Comparison of ENCODE assay signal across 20 cellular contexts in genomic region chr7:2181077-2181854, GRCh38. TPM values are rescaled to one million over a fixed set of nuclear protein-coding genes. Genes with fewer than 3 reads are reported as not detected.
DNase-seq lines count a peak whose midpoint lies in the region; ATAC-seq and TF ChIP-seq lines count a peak whose summit lies in the region.
"Had no signal": no experiment of that assay in that cellular context is flagged by ENCODE, and none has a peak within 500 bp of the region (broad histone marks: within the 10 kb centered on the region; RNA-seq: fewer than 3 reads in every experiment).

No MANE protein-coding gene starts in this region.

- H3K4me3 ChIP-seq in GM12865 (ENCODE audit: low read depth, low read length): no peak overlapping the region
- H3K4me3 ChIP-seq: SJCRH30 had no signal

- peaks cover 7% of the 10 kb centered on the region for H3K36me3 Mint-ChIP-seq in T-helper 17 cell (ENCODE audit: low read depth)
- peaks cover 9% of the 10 kb centered on the region for H3K36me3 Mint-ChIP-seq in activated naive CD4-positive, alpha-beta T cell treated with anti-CD3 and anti-CD28 coated beads for 36 hours (ENCODE audit: low read depth)

- no peak for TF ChIP-seq POLR2A in GM18505 (IDR thresholded peaks at IDR 0.05; ENCODE audit: borderline replicate concordance, extremely low read depth, insufficient read depth, insufficient read length)

- no peaks in the 10 kb centered on the region for H3K9me3 ChIP-seq in T-helper 17 cell (ENCODE audit: control insufficient read depth, low read length, poor library complexity, severe bottlenecking)
- H3K9me3 ChIP-seq: SJCRH30 had no signal

- CTCF ChIA-PET in activated naive CD4-positive, alpha-beta T cell treated with anti-CD3 and anti-CD28 coated beads for 36 hours (lab: Charles Lee): interaction anchor here (0.7 kb wide), 1 partner anchor 152 kb away, joined by 3 read pairs; no protein-coding TSS in a partner anchor

- H3K27me3 Mint-ChIP-seq in T-helper 17 cell: no peaks in the 10 kb centered on the region
- H3K27me3 Mint-ChIP-seq in activated naive CD4-positive, alpha-beta T cell treated with anti-CD3 and anti-CD28 coated beads for 36 hours (ENCODE audit: low read depth): no peaks in the 10 kb centered on the region
- H3K27me3 Mint-ChIP-seq: B cell; CD4-positive, alpha-beta memory T cell had no signal

- H3K27ac Mint-ChIP-seq in T-helper 17 cell: peak overlapping the region; percentile 16
- no peak overlapping the region for H3K27ac Mint-ChIP-seq in activated naive CD4-positive, alpha-beta T cell treated with anti-CD3 and anti-CD28 coated beads for 36 hours
- H3K27ac Mint-ChIP-seq: B cell; H9; T-helper 1 cell treated with Interleukin-12 subunit alpha and Interleukin-12 subunit beta and Interleukin-4 antibody, amounts not matched to agents 30 μg/mL and 1 μg/mL, for 36 hours had no signal

- TF ChIP-seq CTCF in GM12865 (IDR thresholded peaks at IDR 0.05; ENCODE audit: insufficient read depth, low read depth, low read length, missing control alignments): no peak

- intact Hi-C loops in activated naive CD4-positive, alpha-beta T cell treated with anti-CD3 and anti-CD28 coated beads for 36 hours (cut with micrococcal nuclease): no loop called here

- peaks cover 4% of the 10 kb centered on the region for H3K4me1 Mint-ChIP-seq in T-helper 17 cell
- H3K4me1 Mint-ChIP-seq in activated naive CD4-positive, alpha-beta T cell treated with anti-CD3 and anti-CD28 coated beads for 36 hours (ENCODE audit: low read depth): no peaks in the 10 kb centered on the region
- H3K4me1 Mint-ChIP-seq: B cell, H9 had no signal

- H3K9me3 Mint-ChIP-seq in activated naive CD4-positive, alpha-beta T cell treated with anti-CD3 and anti-CD28 coated beads for 36 hours: no peaks in the 10 kb centered on the region
- H3K9me3 Mint-ChIP-seq: CD4-positive, alpha-beta memory T cell; T-helper 1 cell treated with Interleukin-12 subunit alpha and Interleukin-12 subunit beta and Interleukin-4 antibody, amounts not matched to agents 30 μg/mL and 1 μg/mL, for 36 hours had no signal

- H3K4me3 Mint-ChIP-seq in T-helper 17 cell: no peak overlapping the region
- H3K4me3 Mint-ChIP-seq in activated naive CD4-positive, alpha-beta T cell treated with anti-CD3 and anti-CD28 coated beads for 36 hours: no peak overlapping the region
- H3K4me3 Mint-ChIP-seq: B cell; CD4-positive, alpha-beta memory T cell; H9; T-helper 1 cell treated with Interleukin-12 subunit alpha and Interleukin-12 subunit beta and Interleukin-4 antibody, amounts not matched to agents 30 μg/mL and 1 μg/mL, for 36 hours had no signal

- DNase-seq in GM12865 (ENCODE audit: low read depth): peak; percentile 33
- no peak for DNase-seq in T-helper 17 cell
- DNase-seq in islet precursor cell: peak; percentile 2
- no peak for DNase-seq in stimulated activated CD4-positive, alpha-beta T cell treated with anti-CD3 and anti-CD28 coated beads, Interleukin-2, amount 100 ng/mL, for 48 hours
- DNase-seq in activated naive CD4-positive, alpha-beta T cell treated with anti-CD3 and anti-CD28 coated beads, Interleukin-2, amount 50 U/mL, for 16 hours: no peak
- DNase-seq in activated naive CD4-positive, alpha-beta T cell treated with anti-CD3 and anti-CD28 coated beads for 36 hours: no peak
- DNase-seq: ACHN; CD4-positive, alpha-beta memory T cell; GF-D8; H9; KG1; NCI-H187 treated with DMSO at 0.1 percent for 48 hours; NCI-H345; NCI-H526; SJCRH30 had no signal

- ATAC-seq in HG02798 (IDR thresholded peaks at IDR 0.05; ENCODE audit: poor library complexity, unreplicated experiment): peak; percentile 56
- ATAC-seq in T-helper 17 cell: no peak
- ATAC-seq in GM18505 (IDR thresholded peaks at IDR 0.05; ENCODE audit: unreplicated experiment): no peak
- ATAC-seq: HepG2 had no signal

RNA-seq across cellular contexts. Expression of gene MAD1L1, which starts 51.5 kb away (rescaled TPM):
- total RNA-seq in T-helper 17 cell: 100 to 1,000 TPM in 1 of 2 donors, 10 to 100 TPM in 1; 81.3 to 115 TPM
- total RNA-seq in activated naive CD4-positive, alpha-beta T cell treated with anti-CD3 and anti-CD28 coated beads for 36 hours: 10 to 100 TPM; 37.5 to 40.2 TPM

Comparison
In these comparisons a context has a peak if more than half of its experiments do, and no peak if none do; other contexts are left out.
1. DNase-seq: peak in GM12865 (single experiment) and islet precursor cell (single experiment); none in T-helper 17 cell (0 of 3), stimulated activated CD4-positive, alpha-beta T cell treated with anti-CD3 and anti-CD28 coated beads, Interleukin-2, amount 100 ng/mL, for 48 hours (0 of 2), activated naive CD4-positive, alpha-beta T cell treated with anti-CD3 and anti-CD28 coated beads, Interleukin-2, amount 50 U/mL, for 16 hours (single experiment) and activated naive CD4-positive, alpha-beta T cell treated with anti-CD3 and anti-CD28 coated beads for 36 hours (single experiment).